ENCODE assay signal across 15 cellular contexts in genomic region chr14:63737582-63738006, GRCh38. TPM values are rescaled to one million over a fixed set of nuclear protein-coding genes. Genes with fewer than 3 reads are reported as not detected.
A peak's percentile ranks its signal among the peaks of the same experiment; 100 is the strongest.
DNase-seq lines count a peak whose midpoint lies in the region; ATAC-seq, FAIRE-seq and TF ChIP-seq lines count a peak whose summit lies in the region.
"Had no signal": no experiment of that assay in that cellular context is flagged by ENCODE, and none has a peak within 500 bp of the region (broad histone marks: within the 10 kb centered on the region; RNA-seq: fewer than 3 reads in every experiment).

No MANE protein-coding gene starts in this region.

- POLR2A ChIA-PET in RWPE1 (lab: Yijun Ruan, JAX; ENCODE audit: low non-redundant PET), result no interaction called here

- peak in 1 of 3 donors; percentile 82 for DNase-seq in CD4-positive, CD25-positive, alpha-beta regulatory T cell
- DNase-seq in RWPE1 (ENCODE audit: low spot score) (no peak), MV-4-11 (lab: John Stamatoyannopoulos, UW) (no peak), sciatic nerve (ENCODE audit: low spot score) (no peak), D721Med (ENCODE audit: insufficient read length, low spot score) (no peak)
- DNase-seq: adrenal gland, NCI-H2107, transverse colon had no signal

- H3K4me3 ChIP-seq in CD4-positive, CD25-positive, alpha-beta regulatory T cell (ENCODE audit: low read depth, low read length), result peak overlapping the region; percentile 62
- H3K4me3 ChIP-seq: adrenal gland, SK-N-MC, transverse colon had no signal

- CTCF ChIA-PET in RWPE1 (lab: Yijun Ruan, JAX), result no interaction called here

- H3K4me1 ChIP-seq in CD4-positive, CD25-positive, alpha-beta regulatory T cell (ENCODE audit: control insufficient read depth, insufficient read depth, low read length, poor library complexity, severe bottlenecking), result peaks cover 8% of the 10 kb centered on the region
- H3K4me1 ChIP-seq: adrenal gland, transverse colon had no signal

- no peak overlapping the region for H3K27ac ChIP-seq in CD4-positive, CD25-positive, alpha-beta regulatory T cell (ENCODE audit: insufficient read depth, low read length, poor library complexity, severe bottlenecking)
- no peak overlapping the region for H3K27ac ChIP-seq in RWPE1
- H3K27ac ChIP-seq: adrenal gland, SK-N-MC, transverse colon had no signal

- peaks cover 8 to 22% (median 11%) of the 10 kb centered on the region in 4 donors for H3K4me1 Mint-ChIP-seq in CD4-positive, CD25-positive, alpha-beta regulatory T cell
- H3K4me1 Mint-ChIP-seq: CD14-positive monocyte, mesothelial cell of epicardium had no signal

- no peaks in the 10 kb centered on the region for H3K27me3 Mint-ChIP-seq in CD4-positive, CD25-positive, alpha-beta regulatory T cell

- no peak for FAIRE-seq in D721Med (lab: Jason Lieb, UNC)

- TF ChIP-seq CTCF in RWPE1 (conservative IDR thresholded peaks at IDR 0.05; ENCODE audit: low read depth) (no peak), D721Med (IDR thresholded peaks at IDR 0.05; ENCODE audit: insufficient read depth, missing control alignments) (no peak)

- no peaks in the 10 kb centered on the region for H3K9me3 ChIP-seq in CD4-positive, CD25-positive, alpha-beta regulatory T cell (ENCODE audit: control insufficient read depth in 2 of 2, low read length in 2 of 2)
- H3K9me3 ChIP-seq: adrenal gland, transverse colon had no signal

- H3K36me3 ChIP-seq in CD4-positive, CD25-positive, alpha-beta regulatory T cell (ENCODE audit: control insufficient read depth, insufficient read depth, low read length), result no peaks in the 10 kb centered on the region
- H3K36me3 ChIP-seq: adrenal gland, transverse colon had no signal

- intact Hi-C loops in sciatic nerve (cut with DNase I), result no loop called here

- H3K27ac Mint-ChIP-seq in CD4-positive, CD25-positive, alpha-beta regulatory T cell, result peak overlapping the region; percentile 86 to 98 (median 88)
- H3K27ac Mint-ChIP-seq: CD14-positive monocyte, mesothelial cell of epicardium had no signal

- ATAC-seq in CD4-positive, CD25-positive, alpha-beta regulatory T cell (ENCODE audit: low read depth in 2 of 2), result peak; percentile 50 to 53
- ATAC-seq in GM18870 (IDR thresholded peaks at IDR 0.05; ENCODE audit: unreplicated experiment), result peak; percentile 97
- ATAC-seq in HG02623 (IDR thresholded peaks at IDR 0.05; ENCODE audit: unreplicated experiment), result peak; percentile 84
- peak; percentile 92 for ATAC-seq in HG03565 (IDR thresholded peaks at IDR 0.05; ENCODE audit: unreplicated experiment)
- ATAC-seq in sciatic nerve, result no peak
- ATAC-seq: HCT116 had no signal

- peaks cover 0 to 3% (median 0%) of the 10 kb centered on the region in 7 donors for H3K9me3 Mint-ChIP-seq in CD4-positive, CD25-positive, alpha-beta regulatory T cell
- H3K9me3 Mint-ChIP-seq: mesothelial cell of epicardium had no signal

- H3K36me3 Mint-ChIP-seq in CD4-positive, CD25-positive, alpha-beta regulatory T cell, result no peaks in the 10 kb centered on the region
- H3K36me3 Mint-ChIP-seq: CD14-positive monocyte, mesothelial cell of epicardium had no signal

- H3K4me3 Mint-ChIP-seq in CD4-positive, CD25-positive, alpha-beta regulatory T cell, result peak overlapping the region; percentile 0 to 81 (median 66)
- H3K4me3 Mint-ChIP-seq: CD14-positive monocyte, mesothelial cell of epicardium had no signal

- H3K27me3 ChIP-seq in CD4-positive, CD25-positive, alpha-beta regulatory T cell (ENCODE audit: control insufficient read depth, insufficient read depth, low read length), result no peaks in the 10 kb centered on the region
- H3K27me3 ChIP-seq: adrenal gland, transverse colon had no signal

RNA-seq across cellular contexts. Expression of gene SGPP1, which starts 9.7 kb away (rescaled TPM):
- total RNA-seq in CD4-positive, CD25-positive, alpha-beta regulatory T cell, result 25.0 TPM
- polyA plus RNA-seq in CD4-positive, CD25-positive, alpha-beta regulatory T cell, result 10 to 100 TPM; 24.9 to 38.6 (median 34.2) TPM
- total RNA-seq in sciatic nerve, result 20.7 TPM
